13 cellular contexts compared by ENCODE assay signal in the genomic region with DNA sequence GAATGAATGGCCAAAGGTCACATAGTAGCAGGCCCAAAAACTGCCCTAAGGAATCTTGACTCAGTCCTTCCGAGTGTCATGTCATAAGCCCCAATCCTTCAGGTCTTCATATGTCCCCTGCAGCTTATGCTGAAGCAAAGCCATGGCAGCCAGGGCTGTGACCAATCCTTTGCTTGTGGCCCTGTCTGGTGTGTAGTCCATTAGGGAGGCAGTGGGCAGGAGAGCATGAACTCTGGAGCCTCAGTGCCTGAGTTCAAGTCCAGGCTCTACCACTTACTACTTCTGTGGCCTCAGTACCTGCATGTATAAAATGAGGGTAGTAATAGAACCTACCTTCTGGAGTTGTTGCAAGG. TPM values are rescaled to one million over a fixed set of nuclear protein-coding genes. Genes with fewer than 3 reads are reported as not detected.
DNase-seq lines count a peak whose midpoint lies in the region; ATAC-seq, FAIRE-seq and TF ChIP-seq lines count a peak whose summit lies in the region.
"Had no signal": no experiment of that assay in that cellular context is flagged by ENCODE, and none has a peak within 500 bp of the region (broad histone marks: within the 10 kb centered on the region; RNA-seq: fewer than 3 reads in every experiment).

No MANE protein-coding gene starts in this region.

- in situ Hi-C loops in GM23248 (cut with MboI), result no loop called here

- H3K4me3 Mint-ChIP-seq in activated CD8-positive, alpha-beta memory T cell treated with anti-CD3 and anti-CD28 coated beads, Interleukin-2, amount 10 ng/mL, durations not matched to agents 7 days and 5 days, result peak overlapping the region; percentile 18
- H3K4me3 Mint-ChIP-seq in activated CD4-positive, alpha-beta memory T cell treated with anti-CD3 and anti-CD28 coated beads, Interleukin-2, amount 10 ng/mL, durations not matched to agents 7 days and 5 days, result peak overlapping the region; percentile 76

- H3K9me3 ChIP-seq in kidney (ENCODE audit: control insufficient read depth in 1 of 2, low read length in 2 of 2) (no peaks in the 10 kb centered on the region), stomach smooth muscle (ENCODE audit: control insufficient read depth in 2 of 2, low read length in 2 of 2) (no peaks in the 10 kb centered on the region), GM23248 (ENCODE audit: low read depth) (no peaks in the 10 kb centered on the region)

- no peak overlapping the region for H3K4me2 ChIP-seq in GM23248 (ENCODE audit: unreplicated experiment)
- H3K4me2 ChIP-seq: KMS-11 had no signal

- ATAC-seq in activated CD8-positive, alpha-beta memory T cell treated with anti-CD3 and anti-CD28 coated beads, Interleukin-2, amount 10 ng/mL, durations not matched to agents 7 days and 5 days, result no peak

- H3K36me3 Mint-ChIP-seq in activated CD8-positive, alpha-beta memory T cell treated with anti-CD3 and anti-CD28 coated beads, Interleukin-2, amount 10 ng/mL, durations not matched to agents 7 days and 5 days, result peaks cover 2% of the 10 kb centered on the region
- peaks cover 72% of the 10 kb centered on the region for H3K36me3 Mint-ChIP-seq in activated CD4-positive, alpha-beta memory T cell treated with anti-CD3 and anti-CD28 coated beads, Interleukin-2, amount 10 ng/mL, durations not matched to agents 7 days and 5 days (ENCODE audit: low read depth)

- H3K4me3 ChIP-seq in kidney (ENCODE audit: low read length in 2 of 2) (peak overlapping the region in 1 of 2 donors; percentile 7), stomach smooth muscle (ENCODE audit: low read length in 2 of 2) (peak overlapping the region in 1 of 2 donors; percentile 22), GM23248 (no peak overlapping the region)

- no peaks in the 10 kb centered on the region for H3K9me3 Mint-ChIP-seq in activated CD8-positive, alpha-beta memory T cell treated with anti-CD3 and anti-CD28 coated beads, Interleukin-2, amount 10 ng/mL, durations not matched to agents 7 days and 5 days (ENCODE audit: low read depth)
- H3K9me3 Mint-ChIP-seq in activated CD4-positive, alpha-beta memory T cell treated with anti-CD3 and anti-CD28 coated beads, Interleukin-2, amount 10 ng/mL, durations not matched to agents 7 days and 5 days, result no peaks in the 10 kb centered on the region

- CTCF ChIA-PET in activated CD8-positive, alpha-beta memory T cell treated with anti-CD3 and anti-CD28 coated beads, Interleukin-2, amount 10 ng/mL, durations not matched to agents 7 days and 5 days (lab: Charles Lee), result interaction anchor here (1.1 to 2.8 kb wide), 2 partner anchors 40 to 52 kb away, joined by 3 to 9 read pairs; no protein-coding TSS in a partner anchor
- CTCF ChIA-PET in activated CD4-positive, alpha-beta memory T cell treated with anti-CD3 and anti-CD28 coated beads, Interleukin-2, amount 10 ng/mL, durations not matched to agents 7 days and 5 days (lab: Charles Lee), result interaction anchor here (1.0 to 4.3 kb wide), 8 partner anchors 10 to 52 kb away, joined by 3 to 30 read pairs (median 4); no protein-coding TSS in a partner anchor

- no peaks in the 10 kb centered on the region for H3K27me3 ChIP-seq in stomach smooth muscle (ENCODE audit: control insufficient read depth in 1 of 2, insufficient read depth in 2 of 2, low read length in 2 of 2)
- H3K27me3 ChIP-seq in GM23248 (replicated peaks; ENCODE audit: insufficient read depth), result no peaks in the 10 kb centered on the region

- H3K9me2 ChIP-seq in GM23248 (ENCODE audit: insufficient read depth), result no peaks in the 10 kb centered on the region

- H3K79me2 ChIP-seq in GM23248 (ENCODE audit: insufficient read depth), result no peaks in the 10 kb centered on the region

- FAIRE-seq in kidney (lab: Jason Lieb, UNC), result no peak

- H3K27me3 Mint-ChIP-seq in activated CD8-positive, alpha-beta memory T cell treated with anti-CD3 and anti-CD28 coated beads, Interleukin-2, amount 10 ng/mL, durations not matched to agents 7 days and 5 days, result no peaks in the 10 kb centered on the region
- no peaks in the 10 kb centered on the region for H3K27me3 Mint-ChIP-seq in activated CD4-positive, alpha-beta memory T cell treated with anti-CD3 and anti-CD28 coated beads, Interleukin-2, amount 10 ng/mL, durations not matched to agents 7 days and 5 days

- H3K9ac ChIP-seq in kidney (ENCODE audit: low read length in 2 of 2) (no peak overlapping the region), stomach smooth muscle (ENCODE audit: low read length in 2 of 2) (no peak overlapping the region), GM23248 (no peak overlapping the region)
- H3K9ac ChIP-seq: KMS-11, parathyroid adenoma had no signal

- H3K4me1 ChIP-seq in kidney (ENCODE audit: control insufficient read depth in 1 of 2, insufficient read depth in 1 of 2, low read depth in 1 of 2, low read length in 2 of 2), result peaks cover 59 to 61% of the 10 kb centered on the region in 2 donors
- H3K4me1 ChIP-seq in stomach smooth muscle (ENCODE audit: control insufficient read depth, insufficient read depth, low read length), result peaks cover 61% of the 10 kb centered on the region
- H3K4me1 ChIP-seq in GM23248 (ENCODE audit: insufficient read depth), result peaks cover 27% of the 10 kb centered on the region

- intact Hi-C loops in kidney (cut with DNase I), result no loop called here

- no peak for TF ChIP-seq CTCF in kidney (IDR thresholded peaks at IDR 0.05; ENCODE audit: borderline replicate concordance, extremely low read depth, insufficient read depth)

- peak overlapping the region; percentile 84 for H3K27ac Mint-ChIP-seq in activated CD8-positive, alpha-beta memory T cell treated with anti-CD3 and anti-CD28 coated beads, Interleukin-2, amount 10 ng/mL, durations not matched to agents 7 days and 5 days
- H3K27ac Mint-ChIP-seq in activated CD4-positive, alpha-beta memory T cell treated with anti-CD3 and anti-CD28 coated beads, Interleukin-2, amount 10 ng/mL, durations not matched to agents 7 days and 5 days, result peak overlapping the region; percentile 96

- H4K20me1 ChIP-seq in GM23248 (ENCODE audit: insufficient read depth), result no peaks in the 10 kb centered on the region

- H3K36me3 ChIP-seq in kidney (ENCODE audit: control insufficient read depth in 1 of 2, insufficient read depth in 2 of 2, low read length in 2 of 2) (peaks cover 14 to 18% of the 10 kb centered on the region in 2 donors), stomach smooth muscle (ENCODE audit: control insufficient read depth in 2 of 2, insufficient read depth in 2 of 2, low read length in 2 of 2) (peaks cover 16 to 20% of the 10 kb centered on the region in 2 donors), GM23248 (ENCODE audit: low read depth) (no peaks in the 10 kb centered on the region)

- H2AFZ ChIP-seq in GM23248, result no peak overlapping the region
- H2AFZ ChIP-seq: parathyroid adenoma had no signal

- H3K27ac ChIP-seq in kidney (ENCODE audit: low read depth in 2 of 2, low read length in 2 of 2), result peak overlapping the region; percentile 77 to 82
- peak overlapping the region; percentile 37 for H3K27ac ChIP-seq in stomach smooth muscle (ENCODE audit: low read length)
- no peak overlapping the region for H3K27ac ChIP-seq in GM23248
- H3K27ac ChIP-seq: KMS-11, parathyroid adenoma had no signal

- H3K4me1 Mint-ChIP-seq in activated CD8-positive, alpha-beta memory T cell treated with anti-CD3 and anti-CD28 coated beads, Interleukin-2, amount 10 ng/mL, durations not matched to agents 7 days and 5 days, result peaks cover 78% of the 10 kb centered on the region
- H3K4me1 Mint-ChIP-seq in activated CD4-positive, alpha-beta memory T cell treated with anti-CD3 and anti-CD28 coated beads, Interleukin-2, amount 10 ng/mL, durations not matched to agents 7 days and 5 days, result peaks cover 100% of the 10 kb centered on the region

- no peak for DNase-seq in activated CD8-positive, alpha-beta memory T cell treated with anti-CD3 and anti-CD28 coated beads, Interleukin-2, amount 10 ng/mL, durations not matched to agents 7 days and 5 days
- no peak for DNase-seq in activated CD8-positive, alpha-beta memory T cell treated with anti-CD3 and anti-CD28 coated beads, Interleukin-2, amount 50 U/mL, for 4 hours
- no peak for DNase-seq in activated CD4-positive, alpha-beta memory T cell treated with anti-CD3 and anti-CD28 coated beads, Interleukin-2, amount 10 ng/mL, durations not matched to agents 7 days and 5 days
- DNase-seq in kidney (peak; percentile 55), OCI-M2 (lab: John Stamatoyannopoulos, UW; ENCODE audit: unreplicated experiment) (no peak), EL (no peak), GM23248 (no peak)
- DNase-seq: GF-D8, GOT3, SHP77 had no signal

- no peaks in the 10 kb centered on the region; the same call in 1 of the 2 replicates for H3F3A ChIP-seq in GM23248 (ENCODE audit: insufficient read depth)

- WGBS in GM23248 (ENCODE audit: low coverage in 1 of 2, low lambda C conversion rate in 2 of 2, missing lambda C conversion rate in 2 of 2), 2 experiments, result 72 to 75% methylated on average over 1 of the region's 1 CpG

- POLR2A ChIA-PET in activated CD4-positive, alpha-beta memory T cell treated with anti-CD3 and anti-CD28 coated beads, Interleukin-2, amount 10 ng/mL, durations not matched to agents 7 days and 5 days (lab: Charles Lee), result interaction anchor here (1.1 to 9.1 kb wide), 8 partner anchors 11 to 191 kb away, joined by 3 to 230 read pairs (median 16); a partner anchor contains a TSS

RNA-seq across cellular contexts. Expression of a gene that starts 20.3 kb away (rescaled TPM):
- 10 to 100 TPM; 11.9 to 28.2 TPM for total RNA-seq in activated CD8-positive, alpha-beta memory T cell treated with anti-CD3 and anti-CD28 coated beads, Interleukin-2, amount 10 ng/mL, durations not matched to agents 7 days and 5 days
- 100 to 1,000 TPM; 126 to 133 TPM for total RNA-seq in activated CD4-positive, alpha-beta memory T cell treated with anti-CD3 and anti-CD28 coated beads, Interleukin-2, amount 10 ng/mL, durations not matched to agents 7 days and 5 days
- 127 TPM for total RNA-seq in kidney
- polyA plus RNA-seq in kidney (ENCODE audit: insufficient read depth, low read depth, low replicate concordance) (51.9 TPM), GM23248 (2016; fragmentation: Nextera tagmentation; extraction: Ambion mirVana) (2.1 and 2.4 TPM in 2 replicates)
- 4.6 and 6.9 TPM in 2 replicates for total RNA-seq in GM23248 (2014; rRNA removed; shearing (Covaris generic))
